ENCODE assay signal across 8 cellular contexts in the genomic region with DNA sequence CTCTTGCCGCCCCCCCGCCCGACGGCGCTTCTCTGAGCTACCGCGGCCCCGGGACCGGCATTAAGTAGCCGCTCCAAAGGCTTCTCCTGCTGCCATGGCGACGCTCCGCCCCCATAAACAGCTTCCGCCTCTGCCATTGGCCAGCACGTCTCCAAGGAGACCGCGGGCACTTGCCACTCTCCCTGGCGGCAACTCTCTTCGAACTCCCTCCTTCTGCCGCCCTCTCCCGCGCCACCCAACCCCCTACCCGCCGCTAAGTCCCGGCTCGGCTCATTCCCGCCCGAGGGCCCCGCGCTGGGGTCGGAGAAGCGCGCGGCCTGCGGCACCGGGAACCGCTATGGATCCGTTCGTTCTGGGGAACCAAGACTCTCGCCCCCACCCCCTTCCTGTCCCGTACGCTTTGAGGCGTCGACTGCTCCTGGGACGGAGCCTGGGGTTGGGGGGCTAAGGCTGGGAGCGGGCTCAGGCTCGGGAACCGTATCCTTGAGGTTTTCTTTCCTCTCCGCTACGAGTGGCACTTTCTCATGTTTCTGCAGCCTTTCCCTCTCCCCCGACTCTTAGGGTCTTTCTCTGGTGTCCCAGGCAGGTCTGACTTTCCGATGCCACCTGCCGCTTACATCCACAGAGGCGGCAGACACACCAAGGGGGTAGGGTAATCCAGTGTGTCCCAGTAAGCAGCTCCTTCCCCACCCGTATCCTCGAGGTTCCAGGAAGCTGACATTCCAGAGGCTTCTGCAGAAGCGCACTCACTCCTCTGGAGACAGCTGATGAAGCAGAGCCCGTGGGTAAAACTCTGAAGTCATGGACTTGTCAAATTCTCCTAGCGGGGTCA. TPM values are rescaled to one million over a fixed set of nuclear protein-coding genes. Genes with fewer than 3 reads are reported as not detected.
DNase-seq lines count a peak whose midpoint lies in the region; ATAC-seq, FAIRE-seq and TF ChIP-seq lines count a peak whose summit lies in the region.

A gene with protein sequence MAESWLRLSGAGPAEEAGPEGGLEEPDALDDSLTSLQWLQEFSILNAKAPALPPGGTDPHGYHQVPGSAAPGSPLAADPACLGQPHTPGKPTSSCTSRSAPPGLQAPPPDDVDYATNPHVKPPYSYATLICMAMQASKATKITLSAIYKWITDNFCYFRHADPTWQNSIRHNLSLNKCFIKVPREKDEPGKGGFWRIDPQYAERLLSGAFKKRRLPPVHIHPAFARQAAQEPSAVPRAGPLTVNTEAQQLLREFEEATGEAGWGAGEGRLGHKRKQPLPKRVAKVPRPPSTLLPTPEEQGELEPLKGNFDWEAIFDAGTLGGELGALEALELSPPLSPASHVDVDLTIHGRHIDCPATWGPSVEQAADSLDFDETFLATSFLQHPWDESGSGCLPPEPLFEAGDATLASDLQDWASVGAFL (minus strand): TSS at position 34 of the 832 bp plus-strand sequence. CDS start 850 bp downstream, outside the sequence.

- no peaks in the 10 kb centered on the region for H3K36me3 ChIP-seq in kidney (ENCODE audit: control insufficient read depth in 1 of 2, insufficient read depth in 2 of 2, low read length in 2 of 2)

- ATAC-seq in HG03159 (IDR thresholded peaks at IDR 0.05; ENCODE audit: unreplicated experiment) (peak; percentile 78), GM18519 (IDR thresholded peaks at IDR 0.05; ENCODE audit: low FRiP score, unreplicated experiment) (no peak)

- H3K9me3 ChIP-seq in kidney (ENCODE audit: control insufficient read depth in 1 of 2, low read length in 2 of 2), result no peaks in the 10 kb centered on the region

- peak within 1 kb of the TSS in 1 of 2 donors; percentile 51 for H3K9ac ChIP-seq in kidney (ENCODE audit: low read length in 2 of 2)

- intact Hi-C loops in kidney (cut with DNase I), result no loop called here

- no peak within 1 kb of the TSS for H3K27ac ChIP-seq in kidney (ENCODE audit: low read depth in 2 of 2, low read length in 2 of 2)

- peak within 1 kb of the TSS; percentile 12 to 52 for H3K4me3 ChIP-seq in kidney (ENCODE audit: low read length in 2 of 2)

- DNase-seq in GM12891 (ENCODE audit: insufficient read length, low spot score) (peak; percentile 97), NCI-H226 (peak; percentile 88), kidney (peak; percentile 97)
- peak; percentile 75 for DNase-seq in activated CD4-positive, CD25-positive, alpha-beta regulatory T cell treated with anti-CD3 and anti-CD28 coated beads, Interleukin-2, amount 50 U/mL, for 16 hours (ENCODE audit: low read depth, low spot score)
- DNase-seq in central memory CD4-positive, alpha-beta T cell, result peak; percentile 90
- DNase-seq in stimulated activated CD4-positive, alpha-beta T cell treated with anti-CD3 and anti-CD28 coated beads, Interleukin-12 subunit alpha, Interleukin-12 subunit beta, amount 100 ng/mL, for 24 hours (ENCODE audit: low read depth in 2 of 2), result peak; percentile 80 to 89

- TF ChIP-seq POLR2A in GM12891 (IDR thresholded peaks at IDR 0.05; ENCODE audit: low read depth, low read length), result no peak

- TF ChIP-seq CTCF in kidney (IDR thresholded peaks at IDR 0.05; ENCODE audit: borderline replicate concordance, extremely low read depth, insufficient read depth), result no peak

- H3K4me1 ChIP-seq in kidney (ENCODE audit: control insufficient read depth in 1 of 2, insufficient read depth in 1 of 2, low read depth in 1 of 2, low read length in 2 of 2), result peaks cover 10 to 25% of the 10 kb centered on the region in 2 donors

- FAIRE-seq in GM12891 (lab: Jason Lieb, UNC) (peak; percentile 94), kidney (lab: Jason Lieb, UNC) (no peak)

TF ChIP-seq in GM12891, 5 proteins besides CTCF, POLR2A, EP300 and RAD21:
- no peak for TF ChIP-seq POU2F2 (IDR thresholded peaks at IDR 0.05; ENCODE audit: low read depth, low read length)
- TF ChIP-seq PAX5 (IDR thresholded peaks at IDR 0.05; ENCODE audit: insufficient read depth, low read length, severe bottlenecking), result no peak
- no peak for TF ChIP-seq POLR2AphosphoS5 (IDR thresholded peaks at IDR 0.05; ENCODE audit: low read depth, low read length)
- TF ChIP-seq SPI1 (IDR thresholded peaks at IDR 0.05; ENCODE audit: low read depth, low read length), result no peak
- TF ChIP-seq TAF1 (IDR thresholded peaks at IDR 0.05; ENCODE audit: low read depth, low read length), result no peak

RNA-seq across cellular contexts. Expression of the gene that starts here (rescaled TPM):
- polyA plus RNA-seq in GM12891 (2012; ENCODE audit: low read depth, missing spikeins), result 0.09 TPM
- 6.8 TPM for total RNA-seq in kidney
- 3.4 TPM for polyA plus RNA-seq in kidney (ENCODE audit: insufficient read depth, low read depth, low replicate concordance)
